In genomic region chr10:11548065-11548762, GRCh38 we compare ENCODE assay signal across 1 cellular context.
TF ChIP-seq lines count a peak whose summit lies in the region.

No MANE protein-coding gene starts in this region.

TF ChIP-seq in HEK293, 187 proteins besides CTCF, POLR2A, EP300 and RAD21 (continued from another document):
- TF ChIP-seq PRDM6 (tag by site-specific recombination; IDR thresholded peaks at IDR 0.05) (peak; percentile 79), ZNF596 (tag by site-specific recombination; IDR thresholded peaks at IDR 0.05) (no peak), ZNF366 (tag by site-specific recombination; conservative IDR thresholded peaks at IDR 0.05) (peak; percentile 41; the same call in 1 of the 2 replicates), HIC1 (tag by site-specific recombination; IDR thresholded peaks at IDR 0.05) (no peak), ZNF670 (tag by site-specific recombination; IDR thresholded peaks at IDR 0.05; ENCODE audit: low read depth) (no peak), TCF7L2 (IDR thresholded peaks at IDR 0.05; ENCODE audit: borderline replicate concordance, low read depth, low read length) (peak; percentile 88), INSM2 (tag by site-specific recombination; IDR thresholded peaks at IDR 0.05) (no peak), ZNF324 (tag by site-specific recombination; IDR thresholded peaks at IDR 0.05) (no peak), ZNF24 (tag by site-specific recombination; IDR thresholded peaks at IDR 0.05) (0 out of 2 replicates have a peak, but pooled peaks have one; percentile 24), ZNF624 (tag by site-specific recombination; IDR thresholded peaks at IDR 0.05) (no peak), ZNF621 (tag by site-specific recombination; IDR thresholded peaks at IDR 0.05) (no peak), ZEB2 (tag by site-specific recombination; IDR thresholded peaks at IDR 0.05) (no peak), ZNF266 (tag by site-specific recombination; IDR thresholded peaks at IDR 0.05; ENCODE audit: low read depth) (no peak)
